8 cellular contexts compared by ENCODE assay signal in the genomic region with DNA sequence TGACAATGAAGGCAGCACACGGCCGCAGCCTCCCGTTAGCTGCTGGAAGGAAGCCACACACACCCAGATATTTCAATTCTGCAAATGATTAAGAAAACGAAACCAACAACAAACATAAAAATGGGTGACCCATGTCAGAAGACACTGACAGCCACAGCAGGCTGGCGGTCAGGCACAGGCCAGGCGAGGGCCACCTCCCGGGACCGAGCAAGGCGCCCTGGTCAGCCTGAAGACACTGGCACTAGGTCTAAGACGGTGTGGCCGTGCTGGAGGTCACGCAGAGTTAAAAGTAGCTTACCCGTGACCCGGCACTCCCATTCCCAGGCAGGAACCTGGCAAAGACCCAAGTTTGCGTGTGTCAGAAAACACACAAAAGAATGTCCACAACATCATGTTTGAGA.
DNase-seq lines count a peak whose midpoint lies in the region; ATAC-seq and TF ChIP-seq lines count a peak whose summit lies in the region.

No MANE protein-coding gene starts in this region.

- POLR2A ChIA-PET in MCF 10A (lab: Yijun Ruan, JAX) = interaction anchor here (0.6 kb wide), 1 partner anchor 489 kb away, joined by 3 read pairs; no protein-coding TSS in a partner anchor

- intact Hi-C loops in breast epithelium (cut with DNase I; ENCODE audit: low total_unique reads) (no loop called here), MCF 10A (cut with micrococcal nuclease) (no loop called here), uterus (cut with DNase I; ENCODE audit: low total_unique reads) (no loop called here)

- peak in 1 of 2 donors; percentile 54 for DNase-seq in breast epithelium (ENCODE audit: low spot score in 2 of 2)
- no peak for DNase-seq in MCF 10A (ENCODE audit: unreplicated experiment)
- peak; percentile 41 for DNase-seq in brain microvascular endothelial cell
- no peak for DNase-seq in mesenchymal stem cell
- peak; percentile 61 to 70 for DNase-seq in uterus
- DNase-seq in SKM-1 treated with dmso at 0.1 percent for 144 hours (lab: John Stamatoyannopoulos, UW; ENCODE audit: unreplicated experiment) = no peak

- no TSS peak for BruUV-seq in MCF 10A (replicated peaks; lab: Mats Ljungman, UMichigan)

- H3K27me3 ChIP-seq in breast epithelium = no peaks in the 10 kb centered on the region
- H3K27me3 ChIP-seq in brain microvascular endothelial cell (replicated peaks) = no peaks in the 10 kb centered on the region
- H3K27me3 ChIP-seq in mesenchymal stem cell (ENCODE audit: control insufficient read depth in 1 of 2, insufficient read depth in 1 of 2, low read length in 2 of 2) = no peaks in the 10 kb centered on the region
- no peaks in the 10 kb centered on the region for H3K27me3 ChIP-seq in uterus

- no peak overlapping the region for H3K4me3 Mint-ChIP-seq in MCF 10A (ENCODE audit: unreplicated experiment)

- CTCF ChIA-PET in MCF 10A (lab: Yijun Ruan, JAX) = no interaction called here

- H3K27me3 Mint-ChIP-seq in MCF 10A (ENCODE audit: insufficient read depth, unreplicated experiment) = no peaks in the 10 kb centered on the region

- no peak overlapping the region for H3K4ac ChIP-seq in mesenchymal stem cell (ENCODE audit: low read depth in 1 of 2, low read length in 2 of 2)

- H3K4me1 ChIP-seq in breast epithelium = no peaks in the 10 kb centered on the region
- peaks cover 10% of the 10 kb centered on the region for H3K4me1 ChIP-seq in mesenchymal stem cell (ENCODE audit: control insufficient read depth, insufficient read depth, low read depth, low read length)
- H3K4me1 ChIP-seq in uterus = peaks cover 0 to 15% of the 10 kb centered on the region in 2 donors

- H2BK120ac ChIP-seq in mesenchymal stem cell (ENCODE audit: low read depth, low read length) = no peak overlapping the region

- no peaks in the 10 kb centered on the region for H3K9me3 ChIP-seq in breast epithelium
- H3K9me3 ChIP-seq in mesenchymal stem cell (ENCODE audit: control insufficient read depth, low read length) = peaks cover 9% of the 10 kb centered on the region
- no peaks in the 10 kb centered on the region for H3K9me3 ChIP-seq in uterus

- no peak overlapping the region for H3K23ac ChIP-seq in mesenchymal stem cell (ENCODE audit: low read length in 2 of 2)

- no peak overlapping the region for H3K14ac ChIP-seq in mesenchymal stem cell (ENCODE audit: low read length in 2 of 2)

- H3K27ac ChIP-seq in breast epithelium (peak overlapping the region; percentile 34 to 69), brain microvascular endothelial cell (no peak overlapping the region), mesenchymal stem cell (ENCODE audit: low read length, poor library complexity, severe bottlenecking) (no peak overlapping the region), uterus (peak overlapping the region; percentile 86)

- H3K9ac ChIP-seq in mesenchymal stem cell (ENCODE audit: low read length) = peak overlapping the region; percentile 88

- peak overlapping the region; percentile 64 for H3K4me2 ChIP-seq in mesenchymal stem cell (ENCODE audit: low read length, poor library complexity, severe bottlenecking)

- TF ChIP-seq POLR2A in breast epithelium (IDR thresholded peaks at IDR 0.05) = no peak
- peak in 1 of 2 donors; percentile 18 for TF ChIP-seq POLR2A in uterus (IDR thresholded peaks at IDR 0.05)

- no peak overlapping the region for H3K27ac Mint-ChIP-seq in MCF 10A (ENCODE audit: low read depth, unreplicated experiment)

- H3K4me3 ChIP-seq in breast epithelium (peak overlapping the region; percentile 27 to 54 (median 31)), brain microvascular endothelial cell (ENCODE audit: low read depth, low read length) (peak overlapping the region; percentile 45), mesenchymal stem cell (ENCODE audit: insufficient read depth in 1 of 2, low read depth in 1 of 2, low read length in 2 of 2) (peak overlapping the region; percentile 30 to 78), uterus (peak overlapping the region; percentile 31 to 34)

- TF ChIP-seq CTCF in breast epithelium (IDR thresholded peaks at IDR 0.05) (no peak), MCF 10A (IDR thresholded peaks at IDR 0.05; ENCODE audit: unreplicated experiment) (no peak), brain microvascular endothelial cell (IDR thresholded peaks at IDR 0.05; ENCODE audit: low read depth, low read length, missing control alignments) (no peak), uterus (IDR thresholded peaks at IDR 0.05) (no peak)

- no peak overlapping the region for H2AFZ ChIP-seq in mesenchymal stem cell (ENCODE audit: low read depth, low read length)

- H3K36me3 ChIP-seq in breast epithelium (no peaks in the 10 kb centered on the region), brain microvascular endothelial cell (replicated peaks) (no peaks in the 10 kb centered on the region), mesenchymal stem cell (ENCODE audit: control insufficient read depth in 1 of 2, insufficient read depth in 2 of 2, low read depth in 1 of 2, low read length in 2 of 2) (peaks cover 0 to 14% of the 10 kb centered on the region in 2 experiments), uterus (no peaks in the 10 kb centered on the region)

- H4K8ac ChIP-seq in mesenchymal stem cell (ENCODE audit: low read length) = no peak overlapping the region

- WGBS in mesenchymal stem cell = 87% methylated on average over 15 of the region's 15 CpGs

- in situ Hi-C loops in brain microvascular endothelial cell (cut with HindIII; ENCODE audit: low pct_ligation_motif_present, low sequenced_read_pairs) = no loop called here

- H2BK12ac ChIP-seq in mesenchymal stem cell (ENCODE audit: low read length in 2 of 2) = no peak overlapping the region

- no peak overlapping the region for H2AK5ac ChIP-seq in mesenchymal stem cell (ENCODE audit: low read length, severe bottlenecking)

- peak overlapping the region; percentile 7 for H4K91ac ChIP-seq in mesenchymal stem cell (ENCODE audit: low read length)

- H3K9me3 Mint-ChIP-seq in MCF 10A (ENCODE audit: unreplicated experiment) = no peaks in the 10 kb centered on the region

- peaks cover 8% of the 10 kb centered on the region for H3K4me1 Mint-ChIP-seq in MCF 10A (ENCODE audit: insufficient read depth, unreplicated experiment)

- no peak overlapping the region for H2BK5ac ChIP-seq in mesenchymal stem cell (ENCODE audit: low read depth, low read length, poor library complexity, severe bottlenecking)

- peaks cover 48% of the 10 kb centered on the region for H3K79me1 ChIP-seq in mesenchymal stem cell (replicated peaks; ENCODE audit: low read length, poor library complexity, severe bottlenecking)

- no peak overlapping the region for H3K18ac ChIP-seq in mesenchymal stem cell (ENCODE audit: low read depth in 1 of 2, low read length in 2 of 2)

- no peak for ATAC-seq in HG03521 (IDR thresholded peaks at IDR 0.05; ENCODE audit: unreplicated experiment)
- ATAC-seq in GM18511 (IDR thresholded peaks at IDR 0.05; ENCODE audit: unreplicated experiment) = no peak

- H3K36me3 Mint-ChIP-seq in MCF 10A (ENCODE audit: insufficient read depth, unreplicated experiment) = peaks cover 5% of the 10 kb centered on the region

- H2BK15ac ChIP-seq in mesenchymal stem cell (ENCODE audit: low read depth, poor library complexity, severe bottlenecking) = peak overlapping the region; percentile 67

Comparison
In these comparisons a context has a peak if more than half of its experiments do, and no peak if none do; other contexts are left out.
1. DNase-seq: peak in brain microvascular endothelial cell (single experiment) and uterus (2 of 2); none in MCF 10A (single experiment), mesenchymal stem cell (single experiment) and SKM-1 treated with dmso at 0.1 percent for 144 hours (single experiment).
2. H3K27ac ChIP-seq: peak in breast epithelium (2 of 2) and uterus (2 of 2); none in brain microvascular endothelial cell (single experiment) and mesenchymal stem cell (single experiment).
3. Peak in every context shown above with its lines, with median percentiles within 50 percentile points of each other: H3K4me3 ChIP-seq.